ENCODE assay signal across 20 cellular contexts in genomic region chr16:4297480-4297879, GRCh38. TPM values are rescaled to one million over a fixed set of nuclear protein-coding genes. Genes with fewer than 3 reads are reported as not detected.
"Had no signal": no experiment of that assay in that cellular context is flagged by ENCODE, and none has a peak within 500 bp of the region (broad histone marks: within the 10 kb centered on the region; RNA-seq: fewer than 3 reads in every experiment).

No MANE protein-coding gene starts in this region.

- H3K27me3 Mint-ChIP-seq: central memory CD8-positive, alpha-beta T cell had no signal

- DNase-seq: activated B cell treated with CpG ODN at 0.5 μM for 24 hours; activated CD4-positive, alpha-beta T cell treated with anti-CD3 and anti-CD28 coated beads for 48 hours; activated CD8-positive, alpha-beta memory T cell treated with anti-CD3 and anti-CD28 coated beads, Interleukin-2, amount 50 U/mL, for 4 hours; activated CD8-positive, alpha-beta T cell treated with anti-CD3 and anti-CD28 coated beads, Interleukin-2, amount 10 ng/mL, durations not matched to agents 7 days and 5 days; activated naive CD8-positive, alpha-beta T cell treated with anti-CD3 and anti-CD28 coated beads for 36 hours; amygdala; brain microvascular endothelial cell; cortex of kidney; effector CD4-positive, alpha-beta T cell; foreskin melanocyte; head of caudate nucleus; lower lobe of right lung; midbrain; stimulated activated CD4-positive, alpha-beta T cell treated with anti-CD3 and anti-CD28 coated beads, Interleukin-1b, Interleukin-23, amount 100 ng/mL, for 48 hours; stimulated activated naive CD8-positive, alpha-beta T cell treated with anti-CD3 and anti-CD28 coated beads, Interleukin-15, amount 100 ng/mL, for 72 hours; T-helper 2 cell; upper lobe of right lung had no signal

- H3K4me3 Mint-ChIP-seq: activated B cell treated with CpG ODN at 0.5 μM for 24 hours; activated CD8-positive, alpha-beta T cell treated with anti-CD3 and anti-CD28 coated beads, Interleukin-2, amount 10 ng/mL, durations not matched to agents 7 days and 5 days; activated naive CD8-positive, alpha-beta T cell treated with anti-CD3 and anti-CD28 coated beads for 36 hours; central memory CD8-positive, alpha-beta T cell; stimulated activated naive CD8-positive, alpha-beta T cell treated with anti-CD3 and anti-CD28 coated beads, Interleukin-15, amount 100 ng/mL, for 72 hours had no signal

- H3K9me3 ChIP-seq: lower lobe of right lung, neutrophil, upper lobe of right lung had no signal

- H3K4me3 ChIP-seq: lower lobe of right lung, upper lobe of right lung had no signal

- H3K9me3 Mint-ChIP-seq: activated B cell treated with CpG ODN at 0.5 μM for 24 hours; activated naive CD8-positive, alpha-beta T cell treated with anti-CD3 and anti-CD28 coated beads for 36 hours; central memory CD8-positive, alpha-beta T cell; stimulated activated naive CD8-positive, alpha-beta T cell treated with anti-CD3 and anti-CD28 coated beads, Interleukin-15, amount 100 ng/mL, for 72 hours had no signal

- H3K36me3 ChIP-seq: brain microvascular endothelial cell, upper lobe of right lung had no signal

- H3K27ac ChIP-seq: brain microvascular endothelial cell, neutrophil, parathyroid adenoma, upper lobe of right lung had no signal

- ATAC-seq: activated CD8-positive, alpha-beta T cell treated with anti-CD3 and anti-CD28 coated beads, Interleukin-2, amount 10 ng/mL, durations not matched to agents 7 days and 5 days; lower lobe of right lung; stimulated activated naive CD8-positive, alpha-beta T cell treated with anti-CD3 and anti-CD28 coated beads, Interleukin-15, amount 100 ng/mL, for 72 hours; upper lobe of right lung had no signal

- H3K36me3 Mint-ChIP-seq: activated naive CD8-positive, alpha-beta T cell treated with anti-CD3 and anti-CD28 coated beads for 36 hours had no signal

- H3K4me1 Mint-ChIP-seq: activated B cell treated with CpG ODN at 0.5 μM for 24 hours; central memory CD8-positive, alpha-beta T cell had no signal

- H3K27ac Mint-ChIP-seq: activated B cell treated with CpG ODN at 0.5 μM for 24 hours; activated CD8-positive, alpha-beta T cell treated with anti-CD3 and anti-CD28 coated beads, Interleukin-2, amount 10 ng/mL, durations not matched to agents 7 days and 5 days; activated naive CD8-positive, alpha-beta T cell treated with anti-CD3 and anti-CD28 coated beads for 36 hours; stimulated activated naive CD8-positive, alpha-beta T cell treated with anti-CD3 and anti-CD28 coated beads, Interleukin-15, amount 100 ng/mL, for 72 hours had no signal

- H3K9ac ChIP-seq: parathyroid adenoma had no signal

- H3K27me3 ChIP-seq: brain microvascular endothelial cell, upper lobe of right lung had no signal

RNA-seq across cellular contexts. Expression of gene GLIS2, which starts 18.4 kb away (rescaled TPM):
- total RNA-seq: activated B cell treated with CpG ODN at 0.5 μM for 24 hours had no signal

RNA-seq across cellular contexts. Expression of gene SRL, which starts 55.6 kb away (rescaled TPM):
- total RNA-seq: activated B cell treated with CpG ODN at 0.5 μM for 24 hours; activated CD8-positive, alpha-beta T cell treated with anti-CD3 and anti-CD28 coated beads, Interleukin-2, amount 10 ng/mL, durations not matched to agents 7 days and 5 days; activated naive CD8-positive, alpha-beta T cell treated with anti-CD3 and anti-CD28 coated beads for 36 hours had no signal
